Comparison of ENCODE assay signal across 8 cellular contexts in genomic region chr10:32377458-32378370, GRCh38. TPM values are rescaled to one million over a fixed set of nuclear protein-coding genes. Genes with fewer than 3 reads are reported as not detected.
A peak's percentile ranks its signal among the peaks of the same experiment; 100 is the strongest.
DNase-seq lines count a peak whose midpoint lies in the region; ATAC-seq, FAIRE-seq and TF ChIP-seq lines count a peak whose summit lies in the region.

No MANE protein-coding gene starts in this region.

- DNase-seq in NCI-H524 (lab: John Stamatoyannopoulos, UW) (peak; percentile 10 to 26), NCI-H524 treated with DMSO at 0.1 percent for 48 hours (lab: John Stamatoyannopoulos, UW) (no peak), NCI-H1694 (lab: John Stamatoyannopoulos, UW) (peak; percentile 58), germinal center (ENCODE audit: low spot score) (peak; percentile 41), pancreas (peak in 2 of 6 donors; percentile 24 to 43)
- DNase-seq in activated CD4-positive, alpha-beta memory T cell treated with anti-CD3 and anti-CD28 coated beads, Interleukin-2, amount 10 ng/mL, durations not matched to agents 7 days and 5 days = peak; percentile 50

- WGBS in pancreas, 2 donors = 0 to 1% methylated on average over 7 of the region's 7 CpGs

- H3K9me3 Mint-ChIP-seq in activated CD4-positive, alpha-beta memory T cell treated with anti-CD3 and anti-CD28 coated beads, Interleukin-2, amount 10 ng/mL, durations not matched to agents 7 days and 5 days = no peaks in the 10 kb centered on the region

- CTCF ChIA-PET in activated CD4-positive, alpha-beta memory T cell treated with anti-CD3 and anti-CD28 coated beads, Interleukin-2, amount 10 ng/mL, durations not matched to agents 7 days and 5 days (lab: Charles Lee) = interaction anchor here (0.6 to 3.6 kb wide), 17 partner anchors 8 to 761 kb away, joined by 3 to 19 read pairs (median 4); partner anchors contain the start of gene CCDC7

- H3K9me3 ChIP-seq in pancreas = no peaks in the 10 kb centered on the region

- POLR2A ChIA-PET in activated CD4-positive, alpha-beta memory T cell treated with anti-CD3 and anti-CD28 coated beads, Interleukin-2, amount 10 ng/mL, durations not matched to agents 7 days and 5 days (lab: Charles Lee) = interaction anchor here (0.6 to 5.5 kb wide), 30 partner anchors 8 to 768 kb away, joined by 3 to 81 read pairs (median 5); partner anchors contain the start of genes CCDC7, EPC1, ITGB1 and KIF5B

- no peak for FAIRE-seq in pancreas (lab: Jason Lieb, UNC)

- H3K27me3 Mint-ChIP-seq in activated CD4-positive, alpha-beta memory T cell treated with anti-CD3 and anti-CD28 coated beads, Interleukin-2, amount 10 ng/mL, durations not matched to agents 7 days and 5 days = no peaks in the 10 kb centered on the region

- no peaks in the 10 kb centered on the region for H3K36me3 ChIP-seq in pancreas

- H3K4me3 ChIP-seq in pancreas = peak overlapping the region; percentile 26 to 62 (median 48)

- intact Hi-C loops in pancreas (cut with DNase I) = loop anchor here in 1 of 3 donors (5.0 kb wide), 1 partner anchor 70 kb away; the partner anchor contains the start of gene CCDC7

- H3K27me3 ChIP-seq in pancreas = no peaks in the 10 kb centered on the region

- peaks cover 21% of the 10 kb centered on the region for H3K36me3 Mint-ChIP-seq in activated CD4-positive, alpha-beta memory T cell treated with anti-CD3 and anti-CD28 coated beads, Interleukin-2, amount 10 ng/mL, durations not matched to agents 7 days and 5 days (ENCODE audit: low read depth)

- ATAC-seq in GM21723 (IDR thresholded peaks at IDR 0.05; ENCODE audit: unreplicated experiment) (peak; percentile 41), pancreas (peak; percentile 32 to 59 (median 45))
- no peak for ATAC-seq in activated CD4-positive, CD25-positive, alpha-beta regulatory T cell treated with anti-CD3 and anti-CD28 coated beads, Interleukin-2, amount 50 U/mL, for 24 hours

- H3K27ac Mint-ChIP-seq in activated CD4-positive, alpha-beta memory T cell treated with anti-CD3 and anti-CD28 coated beads, Interleukin-2, amount 10 ng/mL, durations not matched to agents 7 days and 5 days = no peak overlapping the region

- H3K4me3 Mint-ChIP-seq in activated CD4-positive, alpha-beta memory T cell treated with anti-CD3 and anti-CD28 coated beads, Interleukin-2, amount 10 ng/mL, durations not matched to agents 7 days and 5 days = no peak overlapping the region

- peaks cover 5 to 24% (median 15%) of the 10 kb centered on the region in 3 donors for H3K4me1 ChIP-seq in pancreas

- H3K27ac ChIP-seq in pancreas = peak overlapping the region; percentile 43 to 95 (median 84)

- peaks cover 31% of the 10 kb centered on the region for H3K4me1 Mint-ChIP-seq in activated CD4-positive, alpha-beta memory T cell treated with anti-CD3 and anti-CD28 coated beads, Interleukin-2, amount 10 ng/mL, durations not matched to agents 7 days and 5 days

- no peak for TF ChIP-seq CTCF in pancreas (IDR thresholded peaks at IDR 0.05)

RNA-seq across cellular contexts. Expression of gene EPC1, which starts 30.8 kb away (rescaled TPM):
- total RNA-seq in activated CD4-positive, alpha-beta memory T cell treated with anti-CD3 and anti-CD28 coated beads, Interleukin-2, amount 10 ng/mL, durations not matched to agents 7 days and 5 days = 10 to 100 TPM; 41.6 to 43.0 TPM
- total RNA-seq in pancreas = 10 to 100 TPM; 12.9 to 21.8 (median 16.4) TPM
- polyA plus RNA-seq in pancreas = 10 to 100 TPM; 11.3 to 19.8 TPM

Comparison
In these comparisons a context has a peak if more than half of its experiments do, and no peak if none do; other contexts are left out.
1. ATAC-seq: peak in GM21723 (single experiment) and pancreas (4 of 4); none in activated CD4-positive, CD25-positive, alpha-beta regulatory T cell treated with anti-CD3 and anti-CD28 coated beads, Interleukin-2, amount 50 U/mL, for 24 hours (0 of 2).